ENCODE assay signal across 9 cellular contexts in the genomic region with DNA sequence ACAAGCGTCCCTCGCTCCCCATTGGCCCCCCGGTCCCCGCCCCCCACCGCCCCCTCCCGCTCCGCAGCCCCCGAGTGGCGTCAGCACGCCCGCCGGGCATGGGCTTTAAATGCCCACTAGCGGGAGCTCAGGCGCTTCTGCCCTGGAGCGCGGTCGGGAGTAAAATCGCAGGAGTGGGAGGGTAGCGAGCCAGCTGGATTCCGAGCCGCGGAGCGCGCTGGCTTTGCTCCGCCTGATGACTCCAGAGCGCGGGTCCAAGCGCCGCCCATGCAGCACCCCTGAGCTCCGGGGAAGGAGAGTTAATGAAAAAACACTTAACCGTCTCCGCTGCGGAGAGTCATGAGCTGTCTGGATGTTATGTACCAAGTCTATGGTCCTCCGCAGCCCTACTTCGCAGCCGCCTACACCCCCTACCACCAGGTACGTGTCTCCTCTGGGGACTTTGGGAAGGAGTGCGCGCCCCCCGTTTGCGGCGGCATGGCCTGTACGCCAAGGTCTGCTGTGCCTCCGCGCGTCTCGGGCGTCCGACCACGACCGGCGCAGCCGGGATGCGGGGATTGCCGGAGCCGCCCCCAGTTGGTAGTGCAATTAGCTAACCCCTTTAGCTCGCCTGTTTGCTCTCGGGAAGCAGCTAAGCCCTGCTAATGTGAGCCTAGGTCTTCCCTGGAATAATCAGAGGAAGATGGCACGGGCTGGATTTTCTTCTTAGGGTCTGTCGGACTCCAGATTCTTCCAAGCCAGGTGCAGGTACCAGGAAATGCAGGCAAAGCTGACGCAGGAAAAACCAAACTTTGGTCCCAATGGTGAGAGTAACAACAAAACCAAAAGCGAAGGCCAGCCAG. TPM values are rescaled to one million over a fixed set of nuclear protein-coding genes. Genes with fewer than 3 reads are reported as not detected.
DNase-seq lines count a peak whose midpoint lies in the region; ATAC-seq and TF ChIP-seq lines count a peak whose summit lies in the region.
"Had no signal": no experiment of that assay in that cellular context is flagged by ENCODE, and none has a peak within 500 bp of the region (broad histone marks: within the 10 kb centered on the region; RNA-seq: fewer than 3 reads in every experiment).

A gene with protein sequence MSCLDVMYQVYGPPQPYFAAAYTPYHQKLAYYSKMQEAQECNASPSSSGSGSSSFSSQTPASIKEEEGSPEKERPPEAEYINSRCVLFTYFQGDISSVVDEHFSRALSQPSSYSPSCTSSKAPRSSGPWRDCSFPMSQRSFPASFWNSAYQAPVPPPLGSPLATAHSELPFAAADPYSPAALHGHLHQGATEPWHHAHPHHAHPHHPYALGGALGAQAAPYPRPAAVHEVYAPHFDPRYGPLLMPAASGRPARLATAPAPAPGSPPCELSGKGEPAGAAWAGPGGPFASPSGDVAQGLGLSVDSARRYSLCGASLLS (plus strand): TSS at position 134 of the 842 bp plus-strand sequence. CDS start 206 bp downstream, at position 340.

- no peaks in the 10 kb centered on the region for H3K9me3 Mint-ChIP-seq in activated CD8-positive, alpha-beta T cell treated with anti-CD3 and anti-CD28 coated beads for 36 hours

- H2BK120ac ChIP-seq in trophoblast cell (ENCODE audit: insufficient read depth, low read length, poor library complexity), result no peak within 1 kb of the TSS

- H2AK5ac ChIP-seq in trophoblast cell (ENCODE audit: low read length), result no peak within 1 kb of the TSS

- no peaks in the 10 kb centered on the region for H3K36me3 Mint-ChIP-seq in activated CD8-positive, alpha-beta T cell treated with anti-CD3 and anti-CD28 coated beads for 36 hours (ENCODE audit: low read depth)

- no peak within 1 kb of the TSS for H2BK12ac ChIP-seq in trophoblast cell (ENCODE audit: low read length)

- peaks cover 58 to 100% (median 89%) of the 10 kb centered on the region in 9 donors for H3K27me3 ChIP-seq in heart left ventricle
- peaks cover 68% of the 10 kb centered on the region for H3K27me3 ChIP-seq in trophoblast cell (ENCODE audit: insufficient read depth, low read length)

- no peak for TF ChIP-seq CTCF in activated CD8-positive, alpha-beta T cell treated with anti-CD3 and anti-CD28 coated beads for 36 hours (IDR thresholded peaks at IDR 0.05)
- peak in 2 of 12 donors; percentile 16 to 31 for TF ChIP-seq CTCF in heart left ventricle (IDR thresholded peaks at IDR 0.05)

- H3K9ac ChIP-seq in trophoblast cell (ENCODE audit: low read length), result no peak within 1 kb of the TSS

- H3K4ac ChIP-seq in trophoblast cell (ENCODE audit: low read depth, low read length), result no peak within 1 kb of the TSS

- H4K8ac ChIP-seq in trophoblast cell (ENCODE audit: low read depth, low read length), result no peak within 1 kb of the TSS

- H2AFZ ChIP-seq in trophoblast cell (ENCODE audit: insufficient read depth, low read length, poor library complexity), result peak within 1 kb of the TSS; percentile 45

- H3K36me3 ChIP-seq in heart left ventricle, result no peaks in the 10 kb centered on the region
- H3K36me3 ChIP-seq in trophoblast cell (ENCODE audit: control insufficient read depth in 1 of 2, insufficient read depth in 2 of 2, low read length in 2 of 2), result no peaks in the 10 kb centered on the region

- H4K12ac ChIP-seq in trophoblast cell (ENCODE audit: low read depth, low read length), result no peak within 1 kb of the TSS

- no peak within 1 kb of the TSS for H3K23ac ChIP-seq in trophoblast cell (ENCODE audit: low read length)

- H3K27me3 Mint-ChIP-seq in activated CD8-positive, alpha-beta T cell treated with anti-CD3 and anti-CD28 coated beads for 36 hours, result peaks cover 85% of the 10 kb centered on the region

- intact Hi-C loops in activated CD8-positive, alpha-beta T cell treated with anti-CD3 and anti-CD28 coated beads for 36 hours (cut with micrococcal nuclease), result no loop called here
- intact Hi-C loops in heart left ventricle (cut with DNase I), result no loop called here

- ATAC-seq in activated CD8-positive, alpha-beta T cell treated with anti-CD3 and anti-CD28 coated beads for 36 hours, result peak; percentile 38
- peak in 3 of 4 donors; percentile 81 to 89 (median 82) for ATAC-seq in heart left ventricle
- no peak for ATAC-seq in HG03175 (IDR thresholded peaks at IDR 0.05; ENCODE audit: unreplicated experiment)
- ATAC-seq in GM21576 (IDR thresholded peaks at IDR 0.05; ENCODE audit: unreplicated experiment), result no peak

- POLR2A ChIA-PET in activated CD8-positive, alpha-beta T cell treated with anti-CD3 and anti-CD28 coated beads for 36 hours (lab: Charles Lee), result no interaction called here

- H3K9me3 ChIP-seq in heart left ventricle, result no peaks in the 10 kb centered on the region
- H3K9me3 ChIP-seq in trophoblast cell (ENCODE audit: insufficient read depth, low read depth, low read length), result peaks cover 7% of the 10 kb centered on the region

- H3K4me3 ChIP-seq in heart left ventricle, result peak within 1 kb of the TSS; percentile 16 to 54 (median 41)
- peak within 1 kb of the TSS; percentile 19 for H3K4me3 ChIP-seq in trophoblast cell (ENCODE audit: low read depth, low read length)

- peaks cover 6% of the 10 kb centered on the region for H3K4me1 Mint-ChIP-seq in activated CD8-positive, alpha-beta T cell treated with anti-CD3 and anti-CD28 coated beads for 36 hours (ENCODE audit: low read depth)

- no peak within 1 kb of the TSS for H3K18ac ChIP-seq in trophoblast cell (ENCODE audit: low read length)

- H3K4me2 ChIP-seq in trophoblast cell (ENCODE audit: low read length), result peak within 1 kb of the TSS; percentile 75

- WGBS in heart left ventricle, 4 donors, result 1 to 3% (median 1%) methylated on average over 26 to 62 of the region's 62 CpGs
- no CpG with 5 or more reads among the region's 62 CpGs for WGBS in trophoblast cell (ENCODE audit: extremely low coverage, insufficient coverage, insufficient read length)

- DNase-seq in NCI-H748 (lab: John Stamatoyannopoulos, UW; ENCODE audit: unreplicated experiment) (peak; percentile 74), NCI-H748 treated with DMSO at 0.1 percent for 48 hours (lab: John Stamatoyannopoulos, UW) (no peak), HS-27A (ENCODE audit: low read depth) (peak; percentile 40), heart left ventricle (peak in 4 of 5 donors; percentile 31 to 69 (median 44)), trophoblast cell (peak; percentile 33 to 55)
- no peak for DNase-seq in activated CD8-positive, alpha-beta T cell treated with anti-CD3 and anti-CD28 coated beads for 36 hours
- DNase-seq: DND-41 had no signal

- no peak within 1 kb of the TSS for H2BK5ac ChIP-seq in trophoblast cell (ENCODE audit: low read depth, low read length, poor library complexity)

- H3K79me1 ChIP-seq in trophoblast cell (ENCODE audit: low read length), result no peaks in the 10 kb centered on the region

- no peak within 1 kb of the TSS for H4K91ac ChIP-seq in trophoblast cell (ENCODE audit: low read depth, low read length)

- H3K4me3 Mint-ChIP-seq in activated CD8-positive, alpha-beta T cell treated with anti-CD3 and anti-CD28 coated beads for 36 hours, result peak within 1 kb of the TSS; percentile 29

- CTCF ChIA-PET in activated CD8-positive, alpha-beta T cell treated with anti-CD3 and anti-CD28 coated beads for 36 hours (lab: Charles Lee), result no interaction called here

- H3K14ac ChIP-seq in trophoblast cell (ENCODE audit: low read length), result no peak within 1 kb of the TSS

- no peaks in the 10 kb centered on the region for H3K79me2 ChIP-seq in trophoblast cell (ENCODE audit: control insufficient read depth, insufficient read depth, low read length, poor library complexity)

- H3K27ac Mint-ChIP-seq in activated CD8-positive, alpha-beta T cell treated with anti-CD3 and anti-CD28 coated beads for 36 hours, result no peak within 1 kb of the TSS

- TF ChIP-seq POLR2A in heart left ventricle (IDR thresholded peaks at IDR 0.05), result no peak

- H3K4me1 ChIP-seq in heart left ventricle (peaks cover 0 to 31% (median 18%) of the 10 kb centered on the region in 12 donors), trophoblast cell (ENCODE audit: control insufficient read depth in 1 of 2, insufficient read depth in 2 of 2, low read length in 2 of 2) (peaks cover 15% of the 10 kb centered on the region in 2 experiments)

- H3K27ac ChIP-seq in heart left ventricle (peak within 1 kb of the TSS in 1 of 12 donors; percentile 19), trophoblast cell (ENCODE audit: low read depth, low read length) (no peak within 1 kb of the TSS)

RNA-seq across cellular contexts. Expression of the gene that starts here (rescaled TPM):
- total RNA-seq in activated CD8-positive, alpha-beta T cell treated with anti-CD3 and anti-CD28 coated beads for 36 hours, result not detected
- 10 to 100 TPM in 1 of 9 donors, 1 to 10 TPM in 1, under 1 TPM in 4, not detected in 3; 0.20 to 29.3 (median 0.54) TPM for total RNA-seq in heart left ventricle
- polyA plus RNA-seq in heart left ventricle, result under 1 TPM in 1 of 2 donors, not detected in 1; 0.23 TPM
- polyA plus RNA-seq in trophoblast cell (2013), result not detected in 2 replicates

Comparison
In these comparisons a context has a peak if more than half of its experiments do, and no peak if none do; other contexts are left out.
1. DNase-seq: peak in NCI-H748 (single experiment), HS-27A (single experiment), heart left ventricle (4 of 5) and trophoblast cell (2 of 2); none in NCI-H748 treated with DMSO at 0.1 percent for 48 hours (single experiment) and activated CD8-positive, alpha-beta T cell treated with anti-CD3 and anti-CD28 coated beads for 36 hours (single experiment).
2. Peak in ATAC-seq in activated CD8-positive, alpha-beta T cell treated with anti-CD3 and anti-CD28 coated beads for 36 hours; RNA of the gene not detected or under 1 TPM.
3. ATAC-seq: peak in heart left ventricle (3 of 4); none in HG03175 (single experiment) and GM21576 (single experiment).